12 cellular contexts compared by ENCODE assay signal in genomic region chr10:28545967-28546644, GRCh38. TPM values are rescaled to one million over a fixed set of nuclear protein-coding genes. Genes with fewer than 3 reads are reported as not detected.
DNase-seq lines count a peak whose midpoint lies in the region; ATAC-seq, FAIRE-seq and TF ChIP-seq lines count a peak whose summit lies in the region.
"Had no signal": no experiment of that assay in that cellular context is flagged by ENCODE, and none has a peak within 500 bp of the region (broad histone marks: within the 10 kb centered on the region; RNA-seq: fewer than 3 reads in every experiment).

No MANE protein-coding gene starts in this region.

- H3K9me3 ChIP-seq in heart right ventricle (no peaks in the 10 kb centered on the region), pancreas (no peaks in the 10 kb centered on the region)

- DNase-seq in left ventricle myocardium superior (no peak), heart right ventricle (no peak), activated B cell treated with CpG ODN at 0.5 μM for 24 hours (no peak), HuH-7.5 (ENCODE audit: low spot score) (no peak), NCI-H510A (lab: John Stamatoyannopoulos, UW) (no peak), pancreas (no peak)
- no peak for DNase-seq in stimulated activated naive CD8-positive, alpha-beta T cell treated with anti-CD3 and anti-CD28 coated beads, Interleukin-15, amount 100 ng/mL, for 72 hours
- DNase-seq: NCI-H1694 had no signal

- intact Hi-C loops in left ventricle myocardium superior (cut with micrococcal nuclease) (no loop called here), heart right ventricle (cut with DNase I) (no loop called here), activated B cell treated with CpG ODN at 0.5 μM for 24 hours (cut with micrococcal nuclease) (no loop called here), pancreas (cut with DNase I) (loop anchor here in 1 of 3 donors (10.0 kb wide), 1 partner anchor 49 kb away; no protein-coding TSS in a partner anchor)

- ATAC-seq in left ventricle myocardium superior, result peak; percentile 19
- no peak for ATAC-seq in heart right ventricle
- ATAC-seq in HG02610 (IDR thresholded peaks at IDR 0.05; ENCODE audit: unreplicated experiment), result peak; percentile 45
- no peak for ATAC-seq in activated B cell treated with CpG ODN at 0.5 μM for 24 hours (ENCODE audit: low read depth)
- no peak for ATAC-seq in stimulated activated naive CD8-positive, alpha-beta T cell treated with anti-CD3 and anti-CD28 coated beads, Interleukin-15, amount 100 ng/mL, for 72 hours
- no peak for ATAC-seq in pancreas

- H3K27me3 Mint-ChIP-seq in activated B cell treated with CpG ODN at 0.5 μM for 24 hours, result no peaks in the 10 kb centered on the region
- H3K27me3 Mint-ChIP-seq in stimulated activated naive CD8-positive, alpha-beta T cell treated with anti-CD3 and anti-CD28 coated beads, Interleukin-15, amount 100 ng/mL, for 72 hours, result no peaks in the 10 kb centered on the region

- peaks cover 3 to 72% (median 54%) of the 10 kb centered on the region in 9 donors for H3K4me1 ChIP-seq in heart right ventricle
- peaks cover 15 to 44% (median 20%) of the 10 kb centered on the region in 3 donors for H3K4me1 ChIP-seq in pancreas
- H3K4me1 ChIP-seq: neural progenitor cell had no signal

- H3K27me3 ChIP-seq in heart right ventricle (no peaks in the 10 kb centered on the region), pancreas (no peaks in the 10 kb centered on the region)
- H3K27me3 ChIP-seq: neural progenitor cell had no signal

- H3K27ac ChIP-seq in heart right ventricle (no peak overlapping the region), pancreas (no peak overlapping the region)
- H3K27ac ChIP-seq: epithelial cell of prostate, VCaP had no signal

- no peaks in the 10 kb centered on the region for H3K9me3 Mint-ChIP-seq in activated B cell treated with CpG ODN at 0.5 μM for 24 hours
- H3K9me3 Mint-ChIP-seq in stimulated activated naive CD8-positive, alpha-beta T cell treated with anti-CD3 and anti-CD28 coated beads, Interleukin-15, amount 100 ng/mL, for 72 hours, result no peaks in the 10 kb centered on the region
- H3K9me3 Mint-ChIP-seq: neural progenitor cell had no signal

- no peak overlapping the region for H3K4me3 Mint-ChIP-seq in activated B cell treated with CpG ODN at 0.5 μM for 24 hours
- peak overlapping the region; percentile 7 to 27 for H3K4me3 Mint-ChIP-seq in stimulated activated naive CD8-positive, alpha-beta T cell treated with anti-CD3 and anti-CD28 coated beads, Interleukin-15, amount 100 ng/mL, for 72 hours
- H3K4me3 Mint-ChIP-seq: neural progenitor cell had no signal

- CTCF ChIA-PET in activated B cell treated with CpG ODN at 0.5 μM for 24 hours (lab: Charles Lee), result no interaction called here

- H3K4me3 ChIP-seq in heart right ventricle (no peak overlapping the region), pancreas (no peak overlapping the region)
- H3K4me3 ChIP-seq: neural progenitor cell had no signal

- WGBS in heart right ventricle, 2 donors, result 50 to 58% methylated on average over 4 of the region's 4 CpGs
- WGBS in pancreas, 2 donors, result 64 to 71% methylated on average over 4 of the region's 4 CpGs

- peaks cover 79% of the 10 kb centered on the region for H3K36me3 Mint-ChIP-seq in activated B cell treated with CpG ODN at 0.5 μM for 24 hours (ENCODE audit: low read depth)

- FAIRE-seq in pancreas (lab: Jason Lieb, UNC), result no peak

- H3K27ac Mint-ChIP-seq in activated B cell treated with CpG ODN at 0.5 μM for 24 hours, result peak overlapping the region; percentile 10
- peak overlapping the region; percentile 34 to 49 for H3K27ac Mint-ChIP-seq in stimulated activated naive CD8-positive, alpha-beta T cell treated with anti-CD3 and anti-CD28 coated beads, Interleukin-15, amount 100 ng/mL, for 72 hours
- H3K27ac Mint-ChIP-seq: neural progenitor cell had no signal

- TF ChIP-seq CTCF in heart right ventricle (IDR thresholded peaks at IDR 0.05), result no peak
- TF ChIP-seq CTCF in activated B cell treated with CpG ODN at 0.5 μM for 24 hours (IDR thresholded peaks at IDR 0.05), result no peak
- TF ChIP-seq CTCF in pancreas (IDR thresholded peaks at IDR 0.05), result no peak

- peaks cover 64% of the 10 kb centered on the region for H3K4me1 Mint-ChIP-seq in activated B cell treated with CpG ODN at 0.5 μM for 24 hours
- H3K4me1 Mint-ChIP-seq in stimulated activated naive CD8-positive, alpha-beta T cell treated with anti-CD3 and anti-CD28 coated beads, Interleukin-15, amount 100 ng/mL, for 72 hours, result peaks cover 72% of the 10 kb centered on the region

- peaks cover 0 to 99% (median 31%) of the 10 kb centered on the region in 9 donors for H3K36me3 ChIP-seq in heart right ventricle
- H3K36me3 ChIP-seq in pancreas, result no peaks in the 10 kb centered on the region

- POLR2A ChIA-PET in activated B cell treated with CpG ODN at 0.5 μM for 24 hours (lab: Charles Lee), result interaction anchor here (0.6 to 1.1 kb wide), 3 partner anchors 12 to 65 kb away, joined by 3 to 5 read pairs (median 4); partner anchors contain the start of gene WAC

RNA-seq across cellular contexts. Expression of gene WAC, which starts 13.2 kb away (rescaled TPM):
- total RNA-seq in left ventricle myocardium superior, result 120 TPM
- total RNA-seq in heart right ventricle, result 100 to 1,000 TPM in 2 of 10 donors, 10 to 100 TPM in 8; 83.8 to 134 (median 95.3) TPM
- polyA plus RNA-seq in heart right ventricle, result 10 to 100 TPM; 17.4 to 33.2 TPM
- 145 and 159 TPM in 2 replicates for total RNA-seq in activated B cell treated with CpG ODN at 0.5 μM for 24 hours
- 10 to 100 TPM; 41.6 to 70.5 (median 45.9) TPM for total RNA-seq in pancreas
- polyA plus RNA-seq in pancreas, result 10 to 100 TPM; 17.4 to 34.3 TPM

Comparison
In these comparisons a context has a peak if more than half of its experiments do, and no peak if none do; other contexts are left out.
1. ATAC-seq: peak in left ventricle myocardium superior (single experiment) and HG02610 (single experiment); none in heart right ventricle (0 of 8), activated B cell treated with CpG ODN at 0.5 μM for 24 hours (single experiment), stimulated activated naive CD8-positive, alpha-beta T cell treated with anti-CD3 and anti-CD28 coated beads, Interleukin-15, amount 100 ng/mL, for 72 hours (single experiment) and pancreas (0 of 4).